Comparison of ENCODE assay signal across 23 cellular contexts in the genomic region with DNA sequence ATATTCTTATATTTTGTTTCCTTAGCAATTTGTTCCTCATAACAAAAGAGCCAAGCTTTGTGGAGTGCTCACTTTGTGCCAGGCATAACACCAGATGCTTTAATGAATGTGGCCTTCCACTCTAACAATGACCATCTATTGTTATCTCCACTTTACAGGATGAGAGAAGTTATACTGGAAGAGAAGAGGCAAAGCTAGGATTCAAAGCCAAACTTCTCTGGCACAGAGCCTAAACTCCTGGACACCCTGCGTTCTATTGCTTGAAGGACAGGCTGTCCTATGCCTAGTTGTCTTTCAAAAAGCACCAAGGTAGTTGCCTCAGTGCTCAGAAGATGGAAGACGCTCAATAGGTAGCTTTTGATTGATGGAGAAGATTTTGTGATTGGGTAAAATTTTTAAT.
"Had no signal": no experiment of that assay in that cellular context is flagged by ENCODE, and none has a peak within 500 bp of the region (broad histone marks: within the 10 kb centered on the region; RNA-seq: fewer than 3 reads in every experiment).

No MANE protein-coding gene starts in this region.

- ATAC-seq: lower lobe of right lung; naive thymus-derived CD8-positive, alpha-beta T cell; psoas muscle; sciatic nerve; stimulated activated naive B cell treated with anti-CD40 and anti-IgM and Interleukin-4, amounts not matched to agents 10 μg/mL and 1 μg/mL and 100 μg/mL, for 72 hours; stimulated activated naive CD8-positive, alpha-beta T cell treated with anti-CD3 and anti-CD28 coated beads, Interleukin-15, Interleukin-2, amounts not matched to agents 100 U/mL and 50 U/mL, for 24 hours; upper lobe of right lung had no signal

- H3K27ac ChIP-seq: lower lobe of right lung, parathyroid adenoma, psoas muscle, skin epidermis, stomach, testis, tibial artery, upper lobe of right lung had no signal

- H3K4me1 ChIP-seq: lower lobe of right lung, parathyroid adenoma, psoas muscle, stomach, testis, tibial artery, upper lobe of right lung had no signal

- H3K27me3 ChIP-seq: stomach, testis, tibial artery, upper lobe of right lung had no signal

- H3K4me3 ChIP-seq: lower lobe of right lung, psoas muscle, skin epidermis, stomach, testis, tibial artery, upper lobe of right lung had no signal

- DNase-seq: hypothalamus; immature natural killer cell; kidney; lower lobe of right lung; mammary epithelial cell; mesenchymal stem cell; naive thymus-derived CD8-positive, alpha-beta T cell; nucleus accumbens; psoas muscle; stimulated activated CD4-positive, alpha-beta T cell treated with anti-CD3 and anti-CD28 coated beads, Interleukin-12 subunit alpha, Interleukin-12 subunit beta, amount 100 ng/mL, for 4 hours; stimulated activated CD4-positive, alpha-beta T cell treated with anti-CD3 and anti-CD28 coated beads, Interleukin-15, amount 100 ng/mL, for 24 hours; stimulated activated CD4-positive, alpha-beta T cell treated with anti-CD3 and anti-CD28 coated beads, Interleukin-2, amount 100 ng/mL, for 24 hours; stimulated activated CD4-positive, alpha-beta T cell treated with anti-CD3 and anti-CD28 coated beads, Interleukin-4, amount 100 ng/mL, for 1 hour; stimulated activated naive B cell treated with anti-CD40 and anti-IgM and Interleukin-4, amounts not matched to agents 10 μg/mL and 1 μg/mL and 100 μg/mL, for 72 hours; stimulated activated naive CD8-positive, alpha-beta T cell treated with anti-CD3 and anti-CD28 coated beads, Interleukin-15, Interleukin-2, amounts not matched to agents 100 U/mL and 50 U/mL, for 24 hours; stomach; testis; tibial artery; trophoblast cell; upper lobe of right lung had no signal

- H3K9me3 ChIP-seq: lower lobe of right lung, psoas muscle, stomach, testis, tibial artery, upper lobe of right lung had no signal
